Comparison of ENCODE assay signal across 18 cellular contexts in genomic region chr10:91932737-91933136, GRCh38.
"Had no signal": no experiment of that assay in that cellular context is flagged by ENCODE, and none has a peak within 500 bp of the region (broad histone marks: within the 10 kb centered on the region; RNA-seq: fewer than 3 reads in every experiment).

No MANE protein-coding gene starts in this region.

- H3K36me3 ChIP-seq: uterus had no signal

- H3K27me3 ChIP-seq: brain microvascular endothelial cell, spleen, stomach, thyroid gland, uterus had no signal

- H3K9me3 Mint-ChIP-seq: activated naive CD8-positive, alpha-beta T cell treated with anti-CD3 and anti-CD28 coated beads for 36 hours; nephron had no signal

- H3K27me3 Mint-ChIP-seq: activated naive CD8-positive, alpha-beta T cell treated with anti-CD3 and anti-CD28 coated beads for 36 hours had no signal

- H3K4me1 ChIP-seq: thyroid gland had no signal

- H3K4me3 Mint-ChIP-seq: activated naive CD8-positive, alpha-beta T cell treated with anti-CD3 and anti-CD28 coated beads for 36 hours; nephron had no signal

- H3K9me3 ChIP-seq: mucosa of descending colon, psoas muscle, spleen, stomach, thyroid gland, uterus had no signal

- ATAC-seq: activated CD4-positive, CD25-positive, alpha-beta regulatory T cell treated with anti-CD3 and anti-CD28 coated beads, Interleukin-2, amount 50 U/mL, for 24 hours; esophagus mucosa; left colon; mucosa of descending colon; psoas muscle; sciatic nerve had no signal

- H3K4me3 ChIP-seq: lung, mucosa of descending colon, psoas muscle, spleen, stomach, thyroid gland, uterus had no signal

- DNase-seq: activated gamma-delta T cell; activated naive CD8-positive, alpha-beta T cell treated with anti-CD3 and anti-CD28 coated beads for 36 hours; activated T-cell treated with anti-CD3 and anti-CD28 coated beads, Interleukin-2, amount 50 U/mL, for 1 hour; brain microvascular endothelial cell; cerebellar nuclear complex; left colon; mucosa of descending colon; psoas muscle; spleen; stimulated activated CD4-positive, alpha-beta T cell treated with anti-CD3 and anti-CD28 coated beads, Interleukin-1b, Interleukin-23, amount 100 ng/mL, for 48 hours; stomach; thyroid gland; uterus had no signal

- H3K27ac Mint-ChIP-seq: activated naive CD8-positive, alpha-beta T cell treated with anti-CD3 and anti-CD28 coated beads for 36 hours; nephron had no signal

- H3K27ac ChIP-seq: brain microvascular endothelial cell, psoas muscle, spleen, stomach, thyroid gland, uterus had no signal
